2 cellular contexts compared by ENCODE assay signal in the genomic region with DNA sequence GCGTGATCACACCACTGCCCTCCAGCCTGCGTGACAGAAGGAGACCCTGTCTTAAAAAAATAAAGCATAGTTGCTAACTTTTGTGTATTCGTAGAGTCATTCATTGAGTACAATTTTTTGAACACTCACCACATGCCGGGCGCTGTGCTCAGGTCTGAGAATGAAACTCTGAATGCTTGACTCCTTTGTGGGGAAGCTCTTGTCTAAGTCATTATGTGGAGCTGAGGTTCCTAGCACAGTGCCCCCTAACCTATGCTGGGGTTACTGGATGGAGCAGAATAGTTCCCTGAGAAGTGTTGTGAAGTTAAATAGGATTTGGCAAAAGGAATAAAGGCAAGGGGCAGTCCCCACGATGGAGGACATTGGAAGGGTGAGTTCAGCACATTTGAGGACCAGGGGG.
TF ChIP-seq lines count a peak whose summit lies in the region.

No MANE protein-coding gene starts in this region.

TF ChIP-seq in WTC11, 78 proteins besides CTCF, POLR2A, EP300 and RAD21 (continued from another document):
- TF ChIP-seq, protein P1, sequence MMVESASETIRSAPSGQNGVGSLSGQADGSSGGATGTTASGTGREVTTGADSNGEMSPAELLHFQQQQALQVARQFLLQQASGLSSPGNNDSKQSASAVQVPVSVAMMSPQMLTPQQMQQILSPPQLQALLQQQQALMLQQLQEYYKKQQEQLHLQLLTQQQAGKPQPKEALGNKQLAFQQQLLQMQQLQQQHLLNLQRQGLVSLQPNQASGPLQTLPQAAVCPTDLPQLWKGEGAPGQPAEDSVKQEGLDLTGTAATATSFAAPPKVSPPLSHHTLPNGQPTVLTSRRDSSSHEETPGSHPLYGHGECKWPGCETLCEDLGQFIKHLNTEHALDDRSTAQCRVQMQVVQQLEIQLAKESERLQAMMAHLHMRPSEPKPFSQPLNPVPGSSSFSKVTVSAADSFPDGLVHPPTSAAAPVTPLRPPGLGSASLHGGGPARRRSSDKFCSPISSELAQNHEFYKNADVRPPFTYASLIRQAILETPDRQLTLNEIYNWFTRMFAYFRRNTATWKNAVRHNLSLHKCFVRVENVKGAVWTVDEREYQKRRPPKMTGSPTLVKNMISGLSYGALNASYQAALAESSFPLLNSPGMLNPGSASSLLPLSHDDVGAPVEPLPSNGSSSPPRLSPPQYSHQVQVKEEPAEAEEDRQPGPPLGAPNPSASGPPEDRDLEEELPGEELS (CRISPR knock-in tag; IDR thresholded peaks at IDR 0.05): no peak
- TF ChIP-seq, protein P2, sequence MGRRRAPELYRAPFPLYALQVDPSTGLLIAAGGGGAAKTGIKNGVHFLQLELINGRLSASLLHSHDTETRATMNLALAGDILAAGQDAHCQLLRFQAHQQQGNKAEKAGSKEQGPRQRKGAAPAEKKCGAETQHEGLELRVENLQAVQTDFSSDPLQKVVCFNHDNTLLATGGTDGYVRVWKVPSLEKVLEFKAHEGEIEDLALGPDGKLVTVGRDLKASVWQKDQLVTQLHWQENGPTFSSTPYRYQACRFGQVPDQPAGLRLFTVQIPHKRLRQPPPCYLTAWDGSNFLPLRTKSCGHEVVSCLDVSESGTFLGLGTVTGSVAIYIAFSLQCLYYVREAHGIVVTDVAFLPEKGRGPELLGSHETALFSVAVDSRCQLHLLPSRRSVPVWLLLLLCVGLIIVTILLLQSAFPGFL (CRISPR knock-in tag; IDR thresholded peaks at IDR 0.05; ENCODE audit: borderline replicate concordance): no peak
- TF ChIP-seq, protein P3, sequence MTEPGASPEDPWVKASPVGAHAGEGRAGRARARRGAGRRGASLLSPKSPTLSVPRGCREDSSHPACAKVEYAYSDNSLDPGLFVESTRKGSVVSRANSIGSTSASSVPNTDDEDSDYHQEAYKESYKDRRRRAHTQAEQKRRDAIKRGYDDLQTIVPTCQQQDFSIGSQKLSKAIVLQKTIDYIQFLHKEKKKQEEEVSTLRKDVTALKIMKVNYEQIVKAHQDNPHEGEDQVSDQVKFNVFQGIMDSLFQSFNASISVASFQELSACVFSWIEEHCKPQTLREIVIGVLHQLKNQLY (CRISPR knock-in tag; IDR thresholded peaks at IDR 0.05): no peak
- no peak for TF ChIP-seq TP53 (CRISPR knock-in tag; IDR thresholded peaks at IDR 0.05)
TF ChIP-seq in WTC11: peak in this region for 0.

TF ChIP-seq in H1, 55 proteins besides CTCF, POLR2A, EP300 and RAD21:
- TF ChIP-seq, protein P4, sequence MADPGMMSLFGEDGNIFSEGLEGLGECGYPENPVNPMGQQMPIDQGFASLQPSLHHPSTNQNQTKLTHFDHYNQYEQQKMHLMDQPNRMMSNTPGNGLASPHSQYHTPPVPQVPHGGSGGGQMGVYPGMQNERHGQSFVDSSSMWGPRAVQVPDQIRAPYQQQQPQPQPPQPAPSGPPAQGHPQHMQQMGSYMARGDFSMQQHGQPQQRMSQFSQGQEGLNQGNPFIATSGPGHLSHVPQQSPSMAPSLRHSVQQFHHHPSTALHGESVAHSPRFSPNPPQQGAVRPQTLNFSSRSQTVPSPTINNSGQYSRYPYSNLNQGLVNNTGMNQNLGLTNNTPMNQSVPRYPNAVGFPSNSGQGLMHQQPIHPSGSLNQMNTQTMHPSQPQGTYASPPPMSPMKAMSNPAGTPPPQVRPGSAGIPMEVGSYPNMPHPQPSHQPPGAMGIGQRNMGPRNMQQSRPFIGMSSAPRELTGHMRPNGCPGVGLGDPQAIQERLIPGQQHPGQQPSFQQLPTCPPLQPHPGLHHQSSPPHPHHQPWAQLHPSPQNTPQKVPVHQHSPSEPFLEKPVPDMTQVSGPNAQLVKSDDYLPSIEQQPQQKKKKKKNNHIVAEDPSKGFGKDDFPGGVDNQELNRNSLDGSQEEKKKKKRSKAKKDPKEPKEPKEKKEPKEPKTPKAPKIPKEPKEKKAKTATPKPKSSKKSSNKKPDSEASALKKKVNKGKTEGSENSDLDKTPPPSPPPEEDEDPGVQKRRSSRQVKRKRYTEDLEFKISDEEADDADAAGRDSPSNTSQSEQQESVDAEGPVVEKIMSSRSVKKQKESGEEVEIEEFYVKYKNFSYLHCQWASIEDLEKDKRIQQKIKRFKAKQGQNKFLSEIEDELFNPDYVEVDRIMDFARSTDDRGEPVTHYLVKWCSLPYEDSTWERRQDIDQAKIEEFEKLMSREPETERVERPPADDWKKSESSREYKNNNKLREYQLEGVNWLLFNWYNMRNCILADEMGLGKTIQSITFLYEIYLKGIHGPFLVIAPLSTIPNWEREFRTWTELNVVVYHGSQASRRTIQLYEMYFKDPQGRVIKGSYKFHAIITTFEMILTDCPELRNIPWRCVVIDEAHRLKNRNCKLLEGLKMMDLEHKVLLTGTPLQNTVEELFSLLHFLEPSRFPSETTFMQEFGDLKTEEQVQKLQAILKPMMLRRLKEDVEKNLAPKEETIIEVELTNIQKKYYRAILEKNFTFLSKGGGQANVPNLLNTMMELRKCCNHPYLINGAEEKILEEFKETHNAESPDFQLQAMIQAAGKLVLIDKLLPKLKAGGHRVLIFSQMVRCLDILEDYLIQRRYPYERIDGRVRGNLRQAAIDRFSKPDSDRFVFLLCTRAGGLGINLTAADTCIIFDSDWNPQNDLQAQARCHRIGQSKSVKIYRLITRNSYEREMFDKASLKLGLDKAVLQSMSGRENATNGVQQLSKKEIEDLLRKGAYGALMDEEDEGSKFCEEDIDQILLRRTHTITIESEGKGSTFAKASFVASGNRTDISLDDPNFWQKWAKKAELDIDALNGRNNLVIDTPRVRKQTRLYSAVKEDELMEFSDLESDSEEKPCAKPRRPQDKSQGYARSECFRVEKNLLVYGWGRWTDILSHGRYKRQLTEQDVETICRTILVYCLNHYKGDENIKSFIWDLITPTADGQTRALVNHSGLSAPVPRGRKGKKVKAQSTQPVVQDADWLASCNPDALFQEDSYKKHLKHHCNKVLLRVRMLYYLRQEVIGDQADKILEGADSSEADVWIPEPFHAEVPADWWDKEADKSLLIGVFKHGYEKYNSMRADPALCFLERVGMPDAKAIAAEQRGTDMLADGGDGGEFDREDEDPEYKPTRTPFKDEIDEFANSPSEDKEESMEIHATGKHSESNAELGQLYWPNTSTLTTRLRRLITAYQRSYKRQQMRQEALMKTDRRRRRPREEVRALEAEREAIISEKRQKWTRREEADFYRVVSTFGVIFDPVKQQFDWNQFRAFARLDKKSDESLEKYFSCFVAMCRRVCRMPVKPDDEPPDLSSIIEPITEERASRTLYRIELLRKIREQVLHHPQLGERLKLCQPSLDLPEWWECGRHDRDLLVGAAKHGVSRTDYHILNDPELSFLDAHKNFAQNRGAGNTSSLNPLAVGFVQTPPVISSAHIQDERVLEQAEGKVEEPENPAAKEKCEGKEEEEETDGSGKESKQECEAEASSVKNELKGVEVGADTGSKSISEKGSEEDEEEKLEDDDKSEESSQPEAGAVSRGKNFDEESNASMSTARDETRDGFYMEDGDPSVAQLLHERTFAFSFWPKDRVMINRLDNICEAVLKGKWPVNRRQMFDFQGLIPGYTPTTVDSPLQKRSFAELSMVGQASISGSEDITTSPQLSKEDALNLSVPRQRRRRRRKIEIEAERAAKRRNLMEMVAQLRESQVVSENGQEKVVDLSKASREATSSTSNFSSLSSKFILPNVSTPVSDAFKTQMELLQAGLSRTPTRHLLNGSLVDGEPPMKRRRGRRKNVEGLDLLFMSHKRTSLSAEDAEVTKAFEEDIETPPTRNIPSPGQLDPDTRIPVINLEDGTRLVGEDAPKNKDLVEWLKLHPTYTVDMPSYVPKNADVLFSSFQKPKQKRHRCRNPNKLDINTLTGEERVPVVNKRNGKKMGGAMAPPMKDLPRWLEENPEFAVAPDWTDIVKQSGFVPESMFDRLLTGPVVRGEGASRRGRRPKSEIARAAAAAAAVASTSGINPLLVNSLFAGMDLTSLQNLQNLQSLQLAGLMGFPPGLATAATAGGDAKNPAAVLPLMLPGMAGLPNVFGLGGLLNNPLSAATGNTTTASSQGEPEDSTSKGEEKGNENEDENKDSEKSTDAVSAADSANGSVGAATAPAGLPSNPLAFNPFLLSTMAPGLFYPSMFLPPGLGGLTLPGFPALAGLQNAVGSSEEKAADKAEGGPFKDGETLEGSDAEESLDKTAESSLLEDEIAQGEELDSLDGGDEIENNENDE (IDR thresholded peaks at IDR 0.05; ENCODE audit: insufficient replicate concordance, low read length): no peak
- no peak for TF ChIP-seq EGR1 (IDR thresholded peaks at IDR 0.05; ENCODE audit: borderline replicate concordance, low read depth, low read length)
- no peak for TF ChIP-seq CHD1 (IDR thresholded peaks at IDR 0.05; ENCODE audit: low read depth, low read length)
TF ChIP-seq in H1: peak in this region for 0.
